8 cellular contexts compared by ENCODE assay signal in the genomic region with DNA sequence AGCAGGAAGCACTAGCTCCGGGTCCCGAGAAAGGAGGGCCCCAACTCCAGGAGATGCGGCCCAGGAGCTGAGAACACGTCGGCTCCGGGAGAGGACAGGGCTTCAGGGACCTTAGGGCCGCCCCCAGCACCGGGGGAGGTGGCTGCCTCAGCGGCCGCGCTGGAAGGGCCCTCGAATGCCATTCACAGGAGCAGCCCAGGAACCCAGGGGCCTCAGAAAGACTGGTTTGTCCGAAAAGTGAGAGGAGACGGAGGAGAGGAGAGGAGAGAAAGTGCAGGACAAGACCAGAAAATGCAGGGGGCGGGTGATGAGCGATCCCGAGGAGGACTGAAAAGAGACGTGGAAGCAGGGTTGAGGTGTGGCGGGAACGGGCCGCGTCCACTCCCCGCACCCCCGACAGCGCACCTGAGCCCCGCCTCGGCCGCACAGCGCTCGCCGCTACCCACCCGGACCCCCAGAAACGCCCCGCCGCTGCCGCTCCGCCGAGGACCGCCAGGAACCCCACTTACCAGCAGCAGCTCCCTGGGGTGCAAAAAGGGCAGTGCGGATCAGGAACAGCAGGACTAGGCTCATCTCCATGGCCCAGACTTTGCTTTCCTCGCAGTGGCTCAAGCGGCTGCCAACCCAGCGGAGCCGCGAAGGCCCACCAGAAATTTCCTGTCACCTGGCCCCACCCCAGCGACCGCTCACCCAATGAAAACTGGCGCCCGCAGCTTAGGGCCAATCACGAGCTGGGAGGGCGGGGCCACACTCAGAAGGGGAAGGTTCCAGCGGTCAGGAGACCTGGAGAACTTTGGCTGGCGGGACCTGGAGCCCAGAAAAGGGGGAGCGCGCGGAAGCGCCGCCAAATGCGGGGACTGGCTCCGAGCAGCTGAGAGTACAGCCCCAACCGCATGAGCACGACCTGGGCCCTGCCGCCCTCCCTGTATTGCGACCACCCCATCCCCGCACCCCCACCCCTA. TPM values are rescaled to one million over a fixed set of nuclear protein-coding genes. Genes with fewer than 3 reads are reported as not detected.
DNase-seq lines count a peak whose midpoint lies in the region; ATAC-seq lines count a peak whose summit lies in the region.

No MANE protein-coding gene starts in this region.

- H3K18ac ChIP-seq in mesenchymal stem cell (ENCODE audit: low read depth in 1 of 2, low read length in 2 of 2), result no peak overlapping the region

- peak overlapping the region; percentile 80 for H3K9ac ChIP-seq in mesenchymal stem cell (ENCODE audit: low read length)

- peak; percentile 79 for DNase-seq in A172 (ENCODE audit: low spot score)
- peak; percentile 58 for DNase-seq in NCI-H526 treated with DMSO at 0.1 percent for 48 hours (lab: John Stamatoyannopoulos, UW)
- peak; percentile 67 to 78 for DNase-seq in activated CD8-positive, alpha-beta memory T cell treated with anti-CD3 and anti-CD28 coated beads for 1 hour (ENCODE audit: extremely low read depth in 1 of 2, low read depth in 1 of 2)
- DNase-seq in effector memory CD4-positive, alpha-beta T cell, result peak; percentile 78 to 83 (median 80)
- DNase-seq in mesenchymal stem cell, result peak; percentile 60
- peak; percentile 74 for DNase-seq in stimulated activated CD8-positive, alpha-beta memory T cell treated with anti-CD3 and anti-CD28 coated beads, Interleukin-12 subunit alpha, Interleukin-12 subunit beta, amount 100 ng/mL, for 1 hour (ENCODE audit: low read depth)

- no peaks in the 10 kb centered on the region for H3K36me3 ChIP-seq in effector memory CD4-positive, alpha-beta T cell (ENCODE audit: control insufficient read depth, insufficient read depth, low read length)
- peaks cover 0 to 5% of the 10 kb centered on the region in 2 experiments for H3K36me3 ChIP-seq in mesenchymal stem cell (ENCODE audit: control insufficient read depth in 1 of 2, insufficient read depth in 2 of 2, low read depth in 1 of 2, low read length in 2 of 2)

- ATAC-seq in GM18511 (IDR thresholded peaks at IDR 0.05; ENCODE audit: unreplicated experiment), result peak; percentile 77
- ATAC-seq in HG02981 (IDR thresholded peaks at IDR 0.05; ENCODE audit: unreplicated experiment), result peak; percentile 79

- no peak overlapping the region for H2BK12ac ChIP-seq in mesenchymal stem cell (ENCODE audit: low read length in 2 of 2)

- H2AFZ ChIP-seq in mesenchymal stem cell (ENCODE audit: low read depth, low read length), result no peak overlapping the region

- H3K23ac ChIP-seq in mesenchymal stem cell (ENCODE audit: low read length in 2 of 2), result no peak overlapping the region

- H3K4me2 ChIP-seq in mesenchymal stem cell (ENCODE audit: low read length, poor library complexity, severe bottlenecking), result peak overlapping the region; percentile 98

- H3K9me3 ChIP-seq in effector memory CD4-positive, alpha-beta T cell (ENCODE audit: control insufficient read depth, low read length), result no peaks in the 10 kb centered on the region
- no peaks in the 10 kb centered on the region for H3K9me3 ChIP-seq in mesenchymal stem cell (ENCODE audit: control insufficient read depth, low read length)

- no peaks in the 10 kb centered on the region for H3K27me3 ChIP-seq in effector memory CD4-positive, alpha-beta T cell (replicated peaks; ENCODE audit: control insufficient read depth, insufficient read depth, low read length, poor library complexity, severe bottlenecking)
- no peaks in the 10 kb centered on the region for H3K27me3 ChIP-seq in mesenchymal stem cell (ENCODE audit: control insufficient read depth in 1 of 2, insufficient read depth in 1 of 2, low read length in 2 of 2)

- no peak overlapping the region for H3K14ac ChIP-seq in mesenchymal stem cell (ENCODE audit: low read length in 2 of 2)

- H4K8ac ChIP-seq in mesenchymal stem cell (ENCODE audit: low read length), result peak overlapping the region; percentile 53

- no peak overlapping the region for H2AK5ac ChIP-seq in mesenchymal stem cell (ENCODE audit: low read length, severe bottlenecking)

- peak overlapping the region; percentile 89 for H3K4me3 ChIP-seq in effector memory CD4-positive, alpha-beta T cell (ENCODE audit: insufficient read depth, low read depth, low read length, poor library complexity, severe bottlenecking)
- peak overlapping the region; percentile 80 to 88 for H3K4me3 ChIP-seq in mesenchymal stem cell (ENCODE audit: insufficient read depth in 1 of 2, low read depth in 1 of 2, low read length in 2 of 2)

- H3K79me1 ChIP-seq in mesenchymal stem cell (replicated peaks; ENCODE audit: low read length, poor library complexity, severe bottlenecking), result peaks cover 17% of the 10 kb centered on the region

- no peak overlapping the region for H2BK15ac ChIP-seq in mesenchymal stem cell (ENCODE audit: low read depth, poor library complexity, severe bottlenecking)

- H2BK5ac ChIP-seq in mesenchymal stem cell (ENCODE audit: low read depth, low read length, poor library complexity, severe bottlenecking), result peak overlapping the region; percentile 5

- no peak overlapping the region for H4K91ac ChIP-seq in mesenchymal stem cell (ENCODE audit: low read length)

- H3K27ac ChIP-seq in effector memory CD4-positive, alpha-beta T cell (ENCODE audit: insufficient read depth, low read length, poor library complexity, severe bottlenecking), result peak overlapping the region; percentile 54
- no peak overlapping the region for H3K27ac ChIP-seq in mesenchymal stem cell (ENCODE audit: low read length, poor library complexity, severe bottlenecking)

- H3K4me1 ChIP-seq in effector memory CD4-positive, alpha-beta T cell (ENCODE audit: control insufficient read depth, insufficient read depth, low read length, poor library complexity, severe bottlenecking), result peaks cover 13% of the 10 kb centered on the region
- H3K4me1 ChIP-seq in mesenchymal stem cell (ENCODE audit: control insufficient read depth, insufficient read depth, low read depth, low read length), result peaks cover 17% of the 10 kb centered on the region

- no peak overlapping the region for H2BK120ac ChIP-seq in mesenchymal stem cell (ENCODE audit: low read depth, low read length)

- WGBS in mesenchymal stem cell, result 2% methylated on average over 64 of the region's 65 CpGs

- no peak overlapping the region for H3K4ac ChIP-seq in mesenchymal stem cell (ENCODE audit: low read depth in 1 of 2, low read length in 2 of 2)

RNA-seq across cellular contexts. Expression of a gene that starts 25.4 kb away (rescaled TPM):
- 8.2 and 13.3 TPM in 2 replicates for total RNA-seq in A172 (2014; rRNA removed; shearing (Covaris generic))
- polyA plus RNA-seq in mesenchymal stem cell (2013, experiment 1 of 2), result 9.7 TPM
- 11.2 TPM for polyA plus RNA-seq in mesenchymal stem cell (2013, experiment 2 of 2)
